25 cellular contexts compared by ENCODE assay signal in the genomic region with DNA sequence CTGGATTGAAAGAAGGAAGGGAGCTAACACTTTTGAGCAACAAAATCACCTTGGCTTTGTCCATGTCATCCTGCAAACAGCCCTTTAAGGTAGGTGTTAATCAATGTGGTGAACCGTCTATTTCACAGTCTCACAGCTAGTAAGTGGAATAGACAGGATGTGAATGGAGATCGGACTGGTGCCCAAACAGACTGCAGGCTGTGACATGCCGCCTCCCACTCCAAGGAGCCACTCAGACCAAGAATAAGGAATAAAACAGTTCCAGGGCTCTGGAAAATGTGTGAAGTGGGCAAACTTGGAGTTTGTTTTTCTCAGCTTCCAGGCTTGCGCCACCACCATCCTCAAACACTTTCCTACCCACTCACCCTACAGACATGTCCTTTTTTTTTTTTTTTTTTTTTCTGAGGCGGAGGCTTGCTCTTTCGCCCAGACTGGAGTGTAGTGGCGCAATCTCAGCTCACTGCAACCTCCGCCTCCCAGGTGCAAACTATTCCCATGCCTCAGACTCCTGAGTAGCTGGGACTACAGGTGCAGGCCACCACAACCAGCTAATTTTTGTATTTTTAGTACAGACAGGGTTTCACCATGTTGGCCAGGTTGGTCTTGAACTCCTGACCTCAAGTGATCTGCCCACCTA. TPM values are rescaled to one million over a fixed set of nuclear protein-coding genes. Genes with fewer than 3 reads are reported as not detected.
DNase-seq lines count a peak whose midpoint lies in the region; ATAC-seq and TF ChIP-seq lines count a peak whose summit lies in the region.
"Had no signal": no experiment of that assay in that cellular context is flagged by ENCODE, and none has a peak within 500 bp of the region (broad histone marks: within the 10 kb centered on the region; RNA-seq: fewer than 3 reads in every experiment).

No MANE protein-coding gene starts in this region.

- H3K36me3 ChIP-seq in RWPE2 (ENCODE audit: low read depth) (no peaks in the 10 kb centered on the region), mesendoderm (ENCODE audit: control insufficient read depth, insufficient read depth, low read length) (no peaks in the 10 kb centered on the region), MM.1S (replicated peaks; ENCODE audit: insufficient read depth, low read length) (no peaks in the 10 kb centered on the region)
- H3K36me3 ChIP-seq: HAP-1, SJSA1 had no signal

- H3K27ac ChIP-seq in RWPE2 (ENCODE audit: poor library complexity, severe bottlenecking) (no peak overlapping the region), mesendoderm (ENCODE audit: low read depth, low read length) (no peak overlapping the region), MM.1S (ENCODE audit: low read length) (no peak overlapping the region)
- H3K27ac ChIP-seq: A549, SJSA1 had no signal

- TF ChIP-seq CTCF in RWPE2 (IDR thresholded peaks at IDR 0.05; ENCODE audit: poor library complexity, severe bottlenecking) = no peak
- TF ChIP-seq CTCF in MM.1S (IDR thresholded peaks at IDR 0.05; ENCODE audit: low read length) = no peak

- no CpG with 5 or more reads among the region's 8 CpGs for WGBS in mesendoderm (ENCODE audit: extremely low coverage, insufficient coverage, low lambda C conversion rate)

- no peaks in the 10 kb centered on the region for H3K79me1 ChIP-seq in mesendoderm (ENCODE audit: low read length)

- no peaks in the 10 kb centered on the region for H3F3A ChIP-seq in MM.1S (ENCODE audit: insufficient read depth, low read length)

- H3K9ac ChIP-seq in mesendoderm (ENCODE audit: low read length) (no peak overlapping the region), MM.1S (ENCODE audit: low read length) (no peak overlapping the region)

- H2BK120ac ChIP-seq in mesendoderm (ENCODE audit: low read depth, low read length) = no peak overlapping the region

- H3K56ac ChIP-seq in mesendoderm (ENCODE audit: low read length) = no peak overlapping the region

- H3K4ac ChIP-seq in mesendoderm (ENCODE audit: low read depth, low read length) = no peak overlapping the region

- no peak overlapping the region for H4K5ac ChIP-seq in mesendoderm (ENCODE audit: low read length)

- H3K79me2 ChIP-seq in mesendoderm (ENCODE audit: control insufficient read depth, insufficient read depth, low read length) (no peaks in the 10 kb centered on the region), MM.1S (ENCODE audit: low read length) (no peaks in the 10 kb centered on the region)

- H4K20me1 ChIP-seq in MM.1S (ENCODE audit: insufficient read depth, low read length) = no peaks in the 10 kb centered on the region

- H3K4me3 ChIP-seq in RWPE2 (ENCODE audit: severe bottlenecking) (no peak overlapping the region), mesendoderm (ENCODE audit: low read length) (no peak overlapping the region), MM.1S (ENCODE audit: low read length) (no peak overlapping the region)
- H3K4me3 ChIP-seq: A549, GM12878, GM23338, HAP-1, SJSA1 had no signal

- DNase-seq in RWPE2 (ENCODE audit: low spot score) (no peak), mesendoderm (peak; percentile 16), LoVo (ENCODE audit: low spot score) (no peak), H4 (ENCODE audit: low spot score) (no peak), MM.1S (no peak), HUDEP-2 (lab: John Stamatoyannopoulos, UW; ENCODE audit: unreplicated experiment in 76 of 76) (no peak)
- DNase-seq: C1 segment of cervical spinal cord; Caco-2; CD8-positive, alpha-beta T cell; HFFc6; IMR-90; KG1; NCI-H1092 treated with DMSO at 0.1 percent for 48 hours; NCI-H1436; NCI-H187; NCI-H2081 treated with DMSO at 0.1 percent for 48 hours; NCI-H524; NCI-H748 treated with DMSO at 0.1 percent for 48 hours; Right ventricle myocardium superior had no signal

- no peak overlapping the region for H3K18ac ChIP-seq in mesendoderm (ENCODE audit: low read length)

- no peaks in the 10 kb centered on the region for H3K9me2 ChIP-seq in MM.1S (replicated peaks; ENCODE audit: insufficient read depth, low read length)

- H2AK5ac ChIP-seq in mesendoderm (ENCODE audit: low read length) = no peak overlapping the region

- H3K9me3 ChIP-seq in RWPE2 (ENCODE audit: severe bottlenecking) (no peaks in the 10 kb centered on the region), MM.1S (replicated peaks; ENCODE audit: insufficient read depth, low read length) (no peaks in the 10 kb centered on the region)
- H3K9me3 ChIP-seq: A549, Caco-2, HAP-1, SJSA1 had no signal

- no peak overlapping the region for H2BK5ac ChIP-seq in mesendoderm (ENCODE audit: low read length)

- no peak overlapping the region for H2BK15ac ChIP-seq in mesendoderm (replicated peaks; ENCODE audit: low read depth)

- H3K27me3 ChIP-seq in RWPE2 (ENCODE audit: insufficient read depth, poor library complexity, severe bottlenecking) (peaks cover 3% of the 10 kb centered on the region), mesendoderm (ENCODE audit: insufficient read depth, low read length, poor library complexity) (no peaks in the 10 kb centered on the region), MM.1S (replicated peaks; ENCODE audit: insufficient read depth, low read length) (no peaks in the 10 kb centered on the region)

- no peak overlapping the region for H4K8ac ChIP-seq in mesendoderm (ENCODE audit: low read depth, low read length)

- ATAC-seq in RWPE2 (ENCODE audit: low read depth) (peak; percentile 66), esophagus mucosa (peak; percentile 48)
- ATAC-seq: A549; CD8-positive, alpha-beta T cell; GM12878; GM23338 had no signal

- H3K4me2 ChIP-seq in mesendoderm (ENCODE audit: low read length) (no peak overlapping the region), MM.1S (ENCODE audit: low read depth, low read length) (no peak overlapping the region)
- H3K4me2 ChIP-seq: A549, GM23338 had no signal

- H2AFZ ChIP-seq in MM.1S (ENCODE audit: low read length) = no peak overlapping the region

- H3K4me1 ChIP-seq in RWPE2 (ENCODE audit: insufficient read depth, poor library complexity, severe bottlenecking) (no peaks in the 10 kb centered on the region), mesendoderm (ENCODE audit: control insufficient read depth, low read depth, low read length) (no peaks in the 10 kb centered on the region), MM.1S (ENCODE audit: low read length) (no peaks in the 10 kb centered on the region)
- H3K4me1 ChIP-seq: A549, Caco-2, SJSA1 had no signal

- no peak overlapping the region for H3K23ac ChIP-seq in mesendoderm (ENCODE audit: low read length)

RNA-seq across cellular contexts. Expression of a gene that starts 57.7 kb away (rescaled TPM):
- total RNA-seq in esophagus mucosa = 23.1 TPM
- 19.4 TPM for polyA plus RNA-seq in mesendoderm (2013, experiment 1 of 2)
- 18.5 TPM for polyA plus RNA-seq in mesendoderm (2013, experiment 2 of 2)
- 12.1 and 19.4 TPM in 2 replicates for total RNA-seq in H4 (2014; rRNA removed; shearing (Covaris generic))
